ENCODE assay signal across 27 cellular contexts in the genomic region with DNA sequence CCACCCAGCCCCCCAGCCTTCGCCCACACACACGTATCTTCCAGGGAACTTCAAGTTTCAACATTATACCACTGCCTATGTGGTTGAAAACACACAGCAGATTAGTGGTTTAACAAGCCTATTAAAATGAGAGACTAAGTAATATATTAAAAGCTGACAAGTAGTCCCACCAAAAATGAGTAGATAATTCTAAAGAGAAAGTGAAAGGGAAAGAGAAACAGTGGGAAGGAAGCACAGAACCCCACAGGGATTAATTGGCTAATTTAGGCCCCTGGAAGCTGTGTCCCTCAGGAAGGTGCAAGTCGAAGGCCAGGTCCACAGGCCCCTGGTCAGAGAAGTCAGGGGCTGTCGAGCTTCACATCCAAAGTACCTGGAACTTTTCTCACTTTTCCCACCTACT.
DNase-seq lines count a peak whose midpoint lies in the region; ATAC-seq and TF ChIP-seq lines count a peak whose summit lies in the region.
"Had no signal": no experiment of that assay in that cellular context is flagged by ENCODE, and none has a peak within 500 bp of the region (broad histone marks: within the 10 kb centered on the region; RNA-seq: fewer than 3 reads in every experiment).

No MANE protein-coding gene starts in this region.

- no peaks in the 10 kb centered on the region for H3K79me2 ChIP-seq in OCI-LY3 (ENCODE audit: low read length)
- no peaks in the 10 kb centered on the region for H3K79me2 ChIP-seq in mesendoderm (ENCODE audit: control insufficient read depth, insufficient read depth, low read length)

- H2AK5ac ChIP-seq in mesendoderm (ENCODE audit: low read length) = peak overlapping the region; percentile 2

- H4K20me1 ChIP-seq in OCI-LY3 (ENCODE audit: insufficient read depth, low read length) = no peaks in the 10 kb centered on the region

- no peak for ATAC-seq in CD4-positive, CD25-positive, alpha-beta regulatory T cell (ENCODE audit: low read depth in 2 of 2)
- ATAC-seq in GM19463 (IDR thresholded peaks at IDR 0.05; ENCODE audit: unreplicated experiment) = peak; percentile 46
- ATAC-seq: activated T-cell treated with anti-CD3 and anti-CD28 coated beads, Interleukin-2, amount 50 U/mL, for 72 hours; heart left ventricle; left colon; Panc1 had no signal

- no peak overlapping the region for H3K4me3 Mint-ChIP-seq in CD4-positive, CD25-positive, alpha-beta regulatory T cell
- H3K4me3 Mint-ChIP-seq: activated naive CD4-positive, alpha-beta T cell treated with anti-CD3 and anti-CD28 coated beads, Interleukin-2, amount 10 ng/mL, durations not matched to agents 7 days and 5 days; activated T-cell treated with anti-CD3 and anti-CD28 coated beads, Interleukin-2, amount 50 U/mL, for 72 hours; mesothelial cell of epicardium; nephron progenitor cell had no signal

- no peaks in the 10 kb centered on the region for H3K36me3 ChIP-seq in CD4-positive, CD25-positive, alpha-beta regulatory T cell (ENCODE audit: control insufficient read depth, insufficient read depth, low read length)
- no peaks in the 10 kb centered on the region for H3K36me3 ChIP-seq in OCI-LY3 (replicated peaks; ENCODE audit: low read depth, low read length)
- no peaks in the 10 kb centered on the region for H3K36me3 ChIP-seq in mesendoderm (ENCODE audit: control insufficient read depth, insufficient read depth, low read length)
- H3K36me3 ChIP-seq: ascending aorta, heart left ventricle, thoracic aorta, vagina had no signal

- peak overlapping the region; percentile 56 for H2BK5ac ChIP-seq in mesendoderm (ENCODE audit: low read length)

- peak overlapping the region; percentile 92 for H2BK120ac ChIP-seq in mesendoderm (ENCODE audit: low read depth, low read length)

- H3K36me3 Mint-ChIP-seq in CD4-positive, CD25-positive, alpha-beta regulatory T cell = no peaks in the 10 kb centered on the region
- H3K36me3 Mint-ChIP-seq: activated naive CD4-positive, alpha-beta T cell treated with anti-CD3 and anti-CD28 coated beads, Interleukin-2, amount 10 ng/mL, durations not matched to agents 7 days and 5 days; mesothelial cell of epicardium had no signal

- H3K9ac ChIP-seq in OCI-LY3 (ENCODE audit: low read length) (no peak overlapping the region), mesendoderm (ENCODE audit: low read length) (no peak overlapping the region)

- H4K5ac ChIP-seq in mesendoderm (ENCODE audit: low read length) = peak overlapping the region; percentile 73

- no peaks in the 10 kb centered on the region for H3K27me3 ChIP-seq in CD4-positive, CD25-positive, alpha-beta regulatory T cell (ENCODE audit: control insufficient read depth, insufficient read depth, low read length)
- no peaks in the 10 kb centered on the region for H3K27me3 ChIP-seq in OCI-LY3 (ENCODE audit: low read depth, low read length)
- H3K27me3 ChIP-seq in mesendoderm (ENCODE audit: insufficient read depth, low read length, poor library complexity) = no peaks in the 10 kb centered on the region
- H3K27me3 ChIP-seq: ascending aorta, heart left ventricle, vagina had no signal

- peak overlapping the region; percentile 94 for H3K4ac ChIP-seq in mesendoderm (ENCODE audit: low read depth, low read length)

- H3K23ac ChIP-seq in mesendoderm (ENCODE audit: low read length) = no peak overlapping the region

- H3K27ac Mint-ChIP-seq in CD4-positive, CD25-positive, alpha-beta regulatory T cell = no peak overlapping the region
- H3K27ac Mint-ChIP-seq: activated naive CD4-positive, alpha-beta T cell treated with anti-CD3 and anti-CD28 coated beads, Interleukin-2, amount 10 ng/mL, durations not matched to agents 7 days and 5 days; activated T-cell treated with anti-CD3 and anti-CD28 coated beads, Interleukin-2, amount 50 U/mL, for 72 hours; mesothelial cell of epicardium; nephron progenitor cell had no signal

- no peak overlapping the region; the same call in 1 of the 2 replicates for H3K4me2 ChIP-seq in OCI-LY3 (ENCODE audit: low read length)
- no peak overlapping the region for H3K4me2 ChIP-seq in mesendoderm (ENCODE audit: low read length)

- H3K27me3 Mint-ChIP-seq in CD4-positive, CD25-positive, alpha-beta regulatory T cell = peaks cover 5% of the 10 kb centered on the region

- peaks cover 0 to 4% (median under 1%) of the 10 kb centered on the region in 4 donors for H3K4me1 Mint-ChIP-seq in CD4-positive, CD25-positive, alpha-beta regulatory T cell

- H3K79me1 ChIP-seq in mesendoderm (ENCODE audit: low read length) = no peaks in the 10 kb centered on the region

- peak overlapping the region; percentile 98 for H3K18ac ChIP-seq in mesendoderm (ENCODE audit: low read length)

- H3K4me1 ChIP-seq in CD4-positive, CD25-positive, alpha-beta regulatory T cell (ENCODE audit: control insufficient read depth, insufficient read depth, low read length, poor library complexity, severe bottlenecking) = no peaks in the 10 kb centered on the region
- no peaks in the 10 kb centered on the region for H3K4me1 ChIP-seq in OCI-LY3 (ENCODE audit: low read length)
- peaks cover 16% of the 10 kb centered on the region for H3K4me1 ChIP-seq in mesendoderm (ENCODE audit: control insufficient read depth, low read depth, low read length)

- peak overlapping the region; percentile 17 for H3K56ac ChIP-seq in mesendoderm (ENCODE audit: low read length)

- H3K4me3 ChIP-seq in CD4-positive, CD25-positive, alpha-beta regulatory T cell (ENCODE audit: low read depth, low read length) = peak overlapping the region; percentile 13
- H3K4me3 ChIP-seq in OCI-LY3 (ENCODE audit: low read length) (no peak overlapping the region), mesendoderm (ENCODE audit: low read length) (no peak overlapping the region)
- H3K4me3 ChIP-seq: ascending aorta, heart left ventricle, thoracic aorta, vagina had no signal

- DNase-seq in CD4-positive, CD25-positive, alpha-beta regulatory T cell = no peak
- DNase-seq in mesendoderm = no peak
- no peak for DNase-seq in DMS79 (lab: John Stamatoyannopoulos, UW)
- no peak for DNase-seq in HCEC 1CT
- no peak for DNase-seq in hepatic stellate cell (ENCODE audit: low spot score)
- DNase-seq in middle frontal gyrus (ENCODE audit: extremely low spot score, low spot score) = no peak
- DNase-seq: activated CD4-positive, alpha-beta T cell treated with anti-CD3 and anti-CD28 coated beads for 1 hour; activated naive CD4-positive, alpha-beta T cell treated with anti-CD3 and anti-CD28 coated beads, Interleukin-2, amount 10 ng/mL, durations not matched to agents 7 days and 5 days; activated T-cell treated with anti-CD3 and anti-CD28 coated beads, Interleukin-2, amount 50 U/mL, for 72 hours; caudate nucleus; dermis blood vessel endothelial cell; GF-D8; heart left ventricle; Karpas-422; left colon; NCI-H1092 treated with DMSO at 0.1 percent for 48 hours; NCI-H2081; nephron progenitor cell; posterior cingulate gyrus; SIG-M5 had no signal

- peak overlapping the region; percentile 92 for H2BK15ac ChIP-seq in mesendoderm (replicated peaks; ENCODE audit: low read depth)

- H3K9me3 Mint-ChIP-seq in CD4-positive, CD25-positive, alpha-beta regulatory T cell = peaks cover 0 to 2% (median 0%) of the 10 kb centered on the region in 7 donors
- H3K9me3 Mint-ChIP-seq: activated naive CD4-positive, alpha-beta T cell treated with anti-CD3 and anti-CD28 coated beads, Interleukin-2, amount 10 ng/mL, durations not matched to agents 7 days and 5 days; activated T-cell treated with anti-CD3 and anti-CD28 coated beads, Interleukin-2, amount 50 U/mL, for 72 hours; mesothelial cell of epicardium; nephron progenitor cell had no signal

- no peak for TF ChIP-seq CTCF in OCI-LY3 (IDR thresholded peaks at IDR 0.05; ENCODE audit: low read depth, low read length)

- WGBS in mesendoderm (ENCODE audit: extremely low coverage, insufficient coverage, low lambda C conversion rate) = no CpG with 5 or more reads among the region's 4 CpGs

- no peak overlapping the region for H4K8ac ChIP-seq in mesendoderm (ENCODE audit: low read depth, low read length)

- no peak overlapping the region for H3K27ac ChIP-seq in CD4-positive, CD25-positive, alpha-beta regulatory T cell (ENCODE audit: insufficient read depth, low read length, poor library complexity, severe bottlenecking)
- H3K27ac ChIP-seq in OCI-LY3 (ENCODE audit: low read length) = no peak overlapping the region
- H3K27ac ChIP-seq in mesendoderm (ENCODE audit: low read depth, low read length) = peak overlapping the region; percentile 24
- H3K27ac ChIP-seq: ascending aorta, heart left ventricle, thoracic aorta, vagina had no signal

- H3K9me3 ChIP-seq in CD4-positive, CD25-positive, alpha-beta regulatory T cell (ENCODE audit: control insufficient read depth in 2 of 2, low read length in 2 of 2) = no peaks in the 10 kb centered on the region
- H3K9me3 ChIP-seq in OCI-LY3 (ENCODE audit: insufficient read depth, low read length) = no peaks in the 10 kb centered on the region
- H3K9me3 ChIP-seq: ascending aorta, heart left ventricle, thoracic aorta, vagina had no signal

- H2AFZ ChIP-seq in OCI-LY3 (ENCODE audit: low read depth, low read length) = peak overlapping the region; percentile 60; the same call in 1 of the 2 replicates
